8 cellular contexts compared by ENCODE assay signal in the genomic region with DNA sequence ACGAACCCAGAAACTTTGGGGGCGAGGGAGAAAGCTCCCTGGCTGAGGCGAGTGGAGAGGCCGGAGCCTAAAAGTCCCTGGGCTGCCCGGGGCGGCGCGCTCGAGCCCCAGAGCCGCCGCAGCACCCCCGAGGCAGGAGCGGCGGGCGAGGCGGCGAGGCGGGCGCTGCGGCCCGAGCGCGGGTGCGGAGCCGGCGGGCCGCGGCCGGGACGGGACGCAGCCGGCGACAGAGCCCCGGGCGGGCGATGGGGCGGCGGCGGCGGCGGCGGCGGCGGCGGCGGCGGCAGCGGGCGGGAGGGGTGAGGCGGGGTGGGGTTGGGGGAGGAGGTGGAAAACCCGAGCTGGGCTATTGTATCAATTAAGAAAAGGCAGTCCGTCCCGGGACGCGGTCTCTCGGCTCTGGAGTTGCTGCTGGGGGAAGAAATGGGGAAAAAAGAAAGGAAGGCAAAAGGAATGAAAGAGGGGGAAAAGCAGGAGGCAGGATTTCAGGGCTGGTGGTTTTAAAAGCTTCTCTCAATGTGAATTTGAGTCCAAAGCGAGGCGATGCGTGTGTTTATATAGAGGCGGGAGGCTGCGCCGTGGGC. TPM values are rescaled to one million over a fixed set of nuclear protein-coding genes. Genes with fewer than 3 reads are reported as not detected.
DNase-seq lines count a peak whose midpoint lies in the region; ATAC-seq and TF ChIP-seq lines count a peak whose summit lies in the region.

No MANE protein-coding gene starts in this region.

- BruUV-seq in Calu3 (replicated peaks; lab: Mats Ljungman, UMichigan): no TSS peak

- peak overlapping the region; percentile 92 for H3K4me3 Mint-ChIP-seq in Calu3 (ENCODE audit: low read depth, unreplicated experiment)
- peak overlapping the region; percentile 66 for H3K4me3 Mint-ChIP-seq in dendritic cell treated with granulocyte-macrophage colony-stimulating factor and Interleukin-4, amounts not matched to agents 40 ng/mL and 50 ng/mL, for 4 days
- H3K4me3 Mint-ChIP-seq in naive B cell: peak overlapping the region; percentile 48 to 91 (median 88)

- peaks cover 31% of the 10 kb centered on the region for H3K4me1 Mint-ChIP-seq in Calu3 (ENCODE audit: low read depth, unreplicated experiment)
- H3K4me1 Mint-ChIP-seq in dendritic cell treated with granulocyte-macrophage colony-stimulating factor and Interleukin-4, amounts not matched to agents 40 ng/mL and 50 ng/mL, for 4 days (ENCODE audit: low read depth): peaks cover 49% of the 10 kb centered on the region
- peaks cover 34 to 53% (median 48%) of the 10 kb centered on the region in 3 donors for H3K4me1 Mint-ChIP-seq in naive B cell

- H3K27me3 Mint-ChIP-seq in Calu3 (ENCODE audit: unreplicated experiment): peaks cover 66% of the 10 kb centered on the region
- peaks cover 87% of the 10 kb centered on the region for H3K27me3 Mint-ChIP-seq in dendritic cell treated with granulocyte-macrophage colony-stimulating factor and Interleukin-4, amounts not matched to agents 40 ng/mL and 50 ng/mL, for 4 days
- H3K27me3 Mint-ChIP-seq in naive B cell: peaks cover 53 to 88% (median 81%) of the 10 kb centered on the region in 3 donors

- peak overlapping the region; percentile 52 for H3K4me3 ChIP-seq in NB4 (ENCODE audit: low read depth, low read length)

- no peak for TF ChIP-seq POLR2A in NB4 (IDR thresholded peaks at IDR 0.05; ENCODE audit: extremely low read depth, insufficient read length)

- H3K36me3 Mint-ChIP-seq in Calu3 (ENCODE audit: insufficient read depth, unreplicated experiment): peaks cover 38% of the 10 kb centered on the region
- no peaks in the 10 kb centered on the region for H3K36me3 Mint-ChIP-seq in dendritic cell treated with granulocyte-macrophage colony-stimulating factor and Interleukin-4, amounts not matched to agents 40 ng/mL and 50 ng/mL, for 4 days (ENCODE audit: low read depth)
- peaks cover 0 to 21% of the 10 kb centered on the region in 2 donors for H3K36me3 Mint-ChIP-seq in naive B cell

- peak in 1 of 2 donors; percentile 21 for ATAC-seq in naive B cell (ENCODE audit: low read depth in 2 of 2)
- ATAC-seq in GM18909 (IDR thresholded peaks at IDR 0.05; ENCODE audit: poor library complexity, unreplicated experiment): no peak

- no peak for TF ChIP-seq CTCF in Calu3 (IDR thresholded peaks at IDR 0.05; ENCODE audit: unreplicated experiment)
- no peak for TF ChIP-seq CTCF in NB4 (IDR thresholded peaks at IDR 0.05; ENCODE audit: low read depth, low read length)

- DNase-seq in Calu3 (no peak), NB4 (ENCODE audit: low read depth) (peak; percentile 38), naive B cell (no peak), NCI-H2107 treated with DMSO at 0.1 percent for 48 hours (lab: John Stamatoyannopoulos, UW; ENCODE audit: unreplicated experiment) (no peak), GM19240 (ENCODE audit: insufficient read length, low spot score) (no peak)
- DNase-seq in activated CD4-positive, alpha-beta T cell treated with anti-CD3 and anti-CD28 coated beads, Interleukin-2, amount 50 U/mL, for 48 hours: no peak

- intact Hi-C loops in Calu3 (cut with micrococcal nuclease; ENCODE audit: unreplicated experiment): loop anchor here (2.0 kb wide), 1 partner anchor 598 kb away; no protein-coding TSS in a partner anchor
- intact Hi-C loops in dendritic cell treated with granulocyte-macrophage colony-stimulating factor and Interleukin-4, amounts not matched to agents 40 ng/mL and 50 ng/mL, for 4 days (cut with micrococcal nuclease): loop anchor here (5.0 kb wide), 1 partner anchor 601 kb away; no protein-coding TSS in a partner anchor

- CTCF ChIA-PET in Calu3 (lab: Charles Lee): interaction anchor here (0.6 to 3.5 kb wide), 4 partner anchors 57 to 431 kb away, joined by 3 to 118 read pairs (median 14); no protein-coding TSS in a partner anchor

- H3K9me3 Mint-ChIP-seq in Calu3 (ENCODE audit: low read depth, unreplicated experiment) (no peaks in the 10 kb centered on the region), naive B cell (peaks cover 0 to 12% (median 7%) of the 10 kb centered on the region in 7 donors)
- H3K9me3 Mint-ChIP-seq in dendritic cell treated with granulocyte-macrophage colony-stimulating factor and Interleukin-4, amounts not matched to agents 40 ng/mL and 50 ng/mL, for 4 days: no peaks in the 10 kb centered on the region

- H3K27ac Mint-ChIP-seq in Calu3 (ENCODE audit: unreplicated experiment) (no peak overlapping the region), naive B cell (peak overlapping the region in 2 of 6 donors; percentile 54 to 89)
- H3K27ac Mint-ChIP-seq in dendritic cell treated with granulocyte-macrophage colony-stimulating factor and Interleukin-4, amounts not matched to agents 40 ng/mL and 50 ng/mL, for 4 days: no peak overlapping the region

RNA-seq across cellular contexts. Expression of a gene that starts 0.8 kb away (rescaled TPM):
- total RNA-seq in Calu3 (2022): 3.0 and 5.1 TPM in 2 replicates
- not detected for polyA plus RNA-seq in naive B cell (ENCODE audit: low read depth in 6 of 6)
